ENCODE assay signal across 29 cellular contexts in the genomic region with DNA sequence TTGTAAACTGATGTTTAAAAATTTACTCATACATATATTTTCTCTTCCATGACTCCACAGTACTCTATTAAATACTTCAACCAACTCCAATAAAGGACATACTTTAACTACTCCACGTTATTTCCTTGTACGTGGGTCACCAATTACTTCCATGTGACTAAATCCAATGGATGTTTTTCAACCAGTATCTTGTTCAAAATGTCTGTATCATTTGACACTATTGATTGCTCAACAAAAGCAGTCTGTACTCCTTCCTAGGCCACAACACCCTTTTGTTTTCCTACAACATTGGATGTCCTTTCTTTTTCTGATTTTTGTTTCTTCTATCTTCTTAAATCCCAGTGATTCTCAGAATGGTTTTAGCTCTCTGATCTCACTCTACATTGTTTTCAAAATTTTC.
"Had no signal": no experiment of that assay in that cellular context is flagged by ENCODE, and none has a peak within 500 bp of the region (broad histone marks: within the 10 kb centered on the region; RNA-seq: fewer than 3 reads in every experiment).

No MANE protein-coding gene starts in this region.

- H3K27me3 Mint-ChIP-seq: activated CD4-positive, alpha-beta memory T cell treated with anti-CD3 and anti-CD28 coated beads, Interleukin-2, amount 10 ng/mL, durations not matched to agents 7 days and 5 days; activated CD4-positive, alpha-beta T cell treated with anti-CD3 and anti-CD28 coated beads for 36 hours; activated CD4-positive, alpha-beta T cell treated with anti-CD3 and anti-CD28 coated beads, Interleukin-2, amount 10 ng/mL, durations not matched to agents 24 days and 14 days; activated naive CD4-positive, alpha-beta T cell treated with anti-CD3 and anti-CD28 coated beads, Interleukin-2, amount 10 ng/mL, durations not matched to agents 7 days and 5 days; activated naive CD8-positive, alpha-beta T cell; activated T-cell treated with anti-CD3 and anti-CD28 coated beads, Interleukin-2, amount 50 U/mL, for 24 hours; central memory CD8-positive, alpha-beta T cell; dendritic cell treated with granulocyte-macrophage colony-stimulating factor and Interleukin-4, amounts not matched to agents 40 ng/mL and 50 ng/mL, for 4 days; T-helper 17 cell had no signal

- H3K36me3 Mint-ChIP-seq: activated naive CD4-positive, alpha-beta T cell treated with anti-CD3 and anti-CD28 coated beads, Interleukin-2, amount 10 ng/mL, durations not matched to agents 7 days and 5 days; activated naive CD8-positive, alpha-beta T cell had no signal

- DNase-seq: activated CD4-positive, alpha-beta memory T cell treated with anti-CD3 and anti-CD28 coated beads, Interleukin-2, amount 10 ng/mL, durations not matched to agents 7 days and 5 days; activated CD4-positive, alpha-beta T cell treated with anti-CD3 and anti-CD28 coated beads for 36 hours; activated CD4-positive, alpha-beta T cell treated with anti-CD3 and anti-CD28 coated beads, Interleukin-2, amount 10 ng/mL, durations not matched to agents 24 days and 14 days; activated CD4-positive, CD25-positive, alpha-beta regulatory T cell; activated CD4-positive, CD25-positive, alpha-beta regulatory T cell treated with anti-CD3 and anti-CD28 coated beads, Interleukin-2, amount 50 U/mL, for 72 hours; activated CD8-positive, alpha-beta memory T cell treated with anti-CD3 and anti-CD28 coated beads, Interleukin-2, amount 50 U/mL, for 48 hours; activated gamma-delta T cell; activated naive CD4-positive, alpha-beta T cell; activated naive CD4-positive, alpha-beta T cell treated with anti-CD3 and anti-CD28 coated beads, Interleukin-2, amount 10 ng/mL, durations not matched to agents 7 days and 5 days; activated T-cell treated with anti-CD3 and anti-CD28 coated beads for 4 hours; activated T-cell treated with anti-CD3 and anti-CD28 coated beads, Interleukin-2, amount 50 U/mL, for 24 hours; activated T-cell treated with anti-CD3 and anti-CD28 coated beads, Interleukin-2, amount 50 U/mL, for 72 hours; amniotic stem cell; anterior cingulate cortex; brain microvascular endothelial cell; dorsolateral prefrontal cortex; effector memory CD4-positive, alpha-beta T cell; endodermal cell; foreskin fibroblast; head of caudate nucleus; T-helper 1 cell; T-helper 17 cell; T1000 had no signal

- H3K4me1 ChIP-seq: gastroesophageal sphincter had no signal

- H3K27me3 ChIP-seq: brain microvascular endothelial cell, dorsolateral prefrontal cortex, gastroesophageal sphincter had no signal

- H3K27ac ChIP-seq: brain microvascular endothelial cell, coronary artery, dorsolateral prefrontal cortex, gastroesophageal sphincter had no signal

- H3K9me3 Mint-ChIP-seq: endodermal cell had no signal

- H3K36me3 ChIP-seq: brain microvascular endothelial cell, gastroesophageal sphincter had no signal

- H3K4me3 Mint-ChIP-seq: activated CD4-positive, alpha-beta memory T cell treated with anti-CD3 and anti-CD28 coated beads, Interleukin-2, amount 10 ng/mL, durations not matched to agents 7 days and 5 days; activated CD4-positive, alpha-beta T cell treated with anti-CD3 and anti-CD28 coated beads for 36 hours; activated CD4-positive, alpha-beta T cell treated with anti-CD3 and anti-CD28 coated beads, Interleukin-2, amount 10 ng/mL, durations not matched to agents 24 days and 14 days; activated naive CD4-positive, alpha-beta T cell treated with anti-CD3 and anti-CD28 coated beads, Interleukin-2, amount 10 ng/mL, durations not matched to agents 7 days and 5 days; activated naive CD8-positive, alpha-beta T cell; activated T-cell treated with anti-CD3 and anti-CD28 coated beads, Interleukin-2, amount 50 U/mL, for 24 hours; activated T-cell treated with anti-CD3 and anti-CD28 coated beads, Interleukin-2, amount 50 U/mL, for 72 hours; central memory CD8-positive, alpha-beta T cell; dendritic cell treated with granulocyte-macrophage colony-stimulating factor and Interleukin-4, amounts not matched to agents 40 ng/mL and 50 ng/mL, for 4 days; endodermal cell; T-helper 17 cell; T-helper 2 cell treated with Interferon-gamma antibody and Interleukin-4, amounts not matched to agents 5 μg/mL and 100 μg/mL, for 36 hours had no signal

- H3K4me3 ChIP-seq: coronary artery, dorsolateral prefrontal cortex, gastroesophageal sphincter had no signal

- H3K4me1 Mint-ChIP-seq: activated CD4-positive, alpha-beta memory T cell treated with anti-CD3 and anti-CD28 coated beads, Interleukin-2, amount 10 ng/mL, durations not matched to agents 7 days and 5 days; activated CD4-positive, alpha-beta T cell treated with anti-CD3 and anti-CD28 coated beads for 36 hours; activated CD4-positive, alpha-beta T cell treated with anti-CD3 and anti-CD28 coated beads, Interleukin-2, amount 10 ng/mL, durations not matched to agents 24 days and 14 days; activated naive CD4-positive, alpha-beta T cell treated with anti-CD3 and anti-CD28 coated beads, Interleukin-2, amount 10 ng/mL, durations not matched to agents 7 days and 5 days; central memory CD8-positive, alpha-beta T cell; endodermal cell; T-helper 17 cell had no signal

- H3K27ac Mint-ChIP-seq: activated CD4-positive, alpha-beta memory T cell treated with anti-CD3 and anti-CD28 coated beads, Interleukin-2, amount 10 ng/mL, durations not matched to agents 7 days and 5 days; activated CD4-positive, alpha-beta T cell treated with anti-CD3 and anti-CD28 coated beads for 36 hours; activated CD4-positive, alpha-beta T cell treated with anti-CD3 and anti-CD28 coated beads, Interleukin-2, amount 10 ng/mL, durations not matched to agents 24 days and 14 days; activated naive CD4-positive, alpha-beta T cell treated with anti-CD3 and anti-CD28 coated beads, Interleukin-2, amount 10 ng/mL, durations not matched to agents 7 days and 5 days; activated naive CD8-positive, alpha-beta T cell; activated T-cell treated with anti-CD3 and anti-CD28 coated beads, Interleukin-2, amount 50 U/mL, for 24 hours; activated T-cell treated with anti-CD3 and anti-CD28 coated beads, Interleukin-2, amount 50 U/mL, for 72 hours; dendritic cell treated with granulocyte-macrophage colony-stimulating factor and Interleukin-4, amounts not matched to agents 40 ng/mL and 50 ng/mL, for 4 days; endodermal cell; T-helper 17 cell; T-helper 2 cell treated with Interferon-gamma antibody and Interleukin-4, amounts not matched to agents 5 μg/mL and 100 μg/mL, for 36 hours had no signal
